Comparison of ENCODE assay signal across 1 cellular context in the genomic region with DNA sequence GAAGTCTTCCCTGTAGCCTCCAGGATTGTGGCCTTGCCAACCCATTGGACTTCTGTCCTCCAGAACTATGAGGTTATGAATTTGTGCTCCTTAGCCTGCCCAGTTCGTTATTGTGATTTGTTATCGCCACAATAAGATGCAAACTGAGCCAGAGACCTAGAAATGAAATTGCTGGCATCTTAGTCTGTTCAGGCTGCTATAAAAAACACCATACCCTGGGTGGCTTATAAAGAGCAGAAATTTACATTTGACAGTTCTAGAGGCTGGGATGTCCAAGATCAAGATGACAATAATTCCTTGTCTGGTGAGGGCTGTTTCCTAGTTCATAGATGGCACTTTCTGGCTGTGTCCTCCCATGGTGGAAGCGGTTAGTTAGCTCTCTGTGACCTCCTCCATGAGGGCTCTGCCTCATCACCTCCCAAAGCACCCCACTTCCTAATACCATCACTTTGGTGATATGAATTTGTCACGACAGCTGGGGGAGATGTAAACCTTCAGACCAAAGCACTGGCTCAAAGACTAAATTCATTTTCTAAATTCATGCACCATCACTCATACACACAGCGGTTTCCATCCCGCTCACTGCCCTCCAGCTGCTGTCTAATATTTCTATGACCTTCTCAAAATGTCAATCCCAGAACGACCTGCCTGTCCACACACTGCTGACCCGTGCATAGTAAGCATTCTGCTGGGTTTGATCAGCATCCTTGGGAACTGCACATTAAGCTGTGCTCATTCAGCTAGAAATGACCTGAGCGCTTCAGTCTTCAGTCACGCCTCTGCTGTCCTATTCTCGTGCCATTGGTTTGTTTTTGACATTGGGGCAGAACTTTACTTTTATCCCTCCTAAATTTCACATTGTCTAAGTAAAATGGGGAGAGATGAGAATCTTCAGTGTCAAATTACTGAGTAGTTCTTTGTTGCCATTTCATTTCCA.
TF ChIP-seq lines count a peak whose summit lies in the region.

No MANE protein-coding gene starts in this region.

TF ChIP-seq in GM23338, 12 proteins besides CTCF, POLR2A, EP300 and RAD21 (continued from another document):
- TF ChIP-seq, protein P1, sequence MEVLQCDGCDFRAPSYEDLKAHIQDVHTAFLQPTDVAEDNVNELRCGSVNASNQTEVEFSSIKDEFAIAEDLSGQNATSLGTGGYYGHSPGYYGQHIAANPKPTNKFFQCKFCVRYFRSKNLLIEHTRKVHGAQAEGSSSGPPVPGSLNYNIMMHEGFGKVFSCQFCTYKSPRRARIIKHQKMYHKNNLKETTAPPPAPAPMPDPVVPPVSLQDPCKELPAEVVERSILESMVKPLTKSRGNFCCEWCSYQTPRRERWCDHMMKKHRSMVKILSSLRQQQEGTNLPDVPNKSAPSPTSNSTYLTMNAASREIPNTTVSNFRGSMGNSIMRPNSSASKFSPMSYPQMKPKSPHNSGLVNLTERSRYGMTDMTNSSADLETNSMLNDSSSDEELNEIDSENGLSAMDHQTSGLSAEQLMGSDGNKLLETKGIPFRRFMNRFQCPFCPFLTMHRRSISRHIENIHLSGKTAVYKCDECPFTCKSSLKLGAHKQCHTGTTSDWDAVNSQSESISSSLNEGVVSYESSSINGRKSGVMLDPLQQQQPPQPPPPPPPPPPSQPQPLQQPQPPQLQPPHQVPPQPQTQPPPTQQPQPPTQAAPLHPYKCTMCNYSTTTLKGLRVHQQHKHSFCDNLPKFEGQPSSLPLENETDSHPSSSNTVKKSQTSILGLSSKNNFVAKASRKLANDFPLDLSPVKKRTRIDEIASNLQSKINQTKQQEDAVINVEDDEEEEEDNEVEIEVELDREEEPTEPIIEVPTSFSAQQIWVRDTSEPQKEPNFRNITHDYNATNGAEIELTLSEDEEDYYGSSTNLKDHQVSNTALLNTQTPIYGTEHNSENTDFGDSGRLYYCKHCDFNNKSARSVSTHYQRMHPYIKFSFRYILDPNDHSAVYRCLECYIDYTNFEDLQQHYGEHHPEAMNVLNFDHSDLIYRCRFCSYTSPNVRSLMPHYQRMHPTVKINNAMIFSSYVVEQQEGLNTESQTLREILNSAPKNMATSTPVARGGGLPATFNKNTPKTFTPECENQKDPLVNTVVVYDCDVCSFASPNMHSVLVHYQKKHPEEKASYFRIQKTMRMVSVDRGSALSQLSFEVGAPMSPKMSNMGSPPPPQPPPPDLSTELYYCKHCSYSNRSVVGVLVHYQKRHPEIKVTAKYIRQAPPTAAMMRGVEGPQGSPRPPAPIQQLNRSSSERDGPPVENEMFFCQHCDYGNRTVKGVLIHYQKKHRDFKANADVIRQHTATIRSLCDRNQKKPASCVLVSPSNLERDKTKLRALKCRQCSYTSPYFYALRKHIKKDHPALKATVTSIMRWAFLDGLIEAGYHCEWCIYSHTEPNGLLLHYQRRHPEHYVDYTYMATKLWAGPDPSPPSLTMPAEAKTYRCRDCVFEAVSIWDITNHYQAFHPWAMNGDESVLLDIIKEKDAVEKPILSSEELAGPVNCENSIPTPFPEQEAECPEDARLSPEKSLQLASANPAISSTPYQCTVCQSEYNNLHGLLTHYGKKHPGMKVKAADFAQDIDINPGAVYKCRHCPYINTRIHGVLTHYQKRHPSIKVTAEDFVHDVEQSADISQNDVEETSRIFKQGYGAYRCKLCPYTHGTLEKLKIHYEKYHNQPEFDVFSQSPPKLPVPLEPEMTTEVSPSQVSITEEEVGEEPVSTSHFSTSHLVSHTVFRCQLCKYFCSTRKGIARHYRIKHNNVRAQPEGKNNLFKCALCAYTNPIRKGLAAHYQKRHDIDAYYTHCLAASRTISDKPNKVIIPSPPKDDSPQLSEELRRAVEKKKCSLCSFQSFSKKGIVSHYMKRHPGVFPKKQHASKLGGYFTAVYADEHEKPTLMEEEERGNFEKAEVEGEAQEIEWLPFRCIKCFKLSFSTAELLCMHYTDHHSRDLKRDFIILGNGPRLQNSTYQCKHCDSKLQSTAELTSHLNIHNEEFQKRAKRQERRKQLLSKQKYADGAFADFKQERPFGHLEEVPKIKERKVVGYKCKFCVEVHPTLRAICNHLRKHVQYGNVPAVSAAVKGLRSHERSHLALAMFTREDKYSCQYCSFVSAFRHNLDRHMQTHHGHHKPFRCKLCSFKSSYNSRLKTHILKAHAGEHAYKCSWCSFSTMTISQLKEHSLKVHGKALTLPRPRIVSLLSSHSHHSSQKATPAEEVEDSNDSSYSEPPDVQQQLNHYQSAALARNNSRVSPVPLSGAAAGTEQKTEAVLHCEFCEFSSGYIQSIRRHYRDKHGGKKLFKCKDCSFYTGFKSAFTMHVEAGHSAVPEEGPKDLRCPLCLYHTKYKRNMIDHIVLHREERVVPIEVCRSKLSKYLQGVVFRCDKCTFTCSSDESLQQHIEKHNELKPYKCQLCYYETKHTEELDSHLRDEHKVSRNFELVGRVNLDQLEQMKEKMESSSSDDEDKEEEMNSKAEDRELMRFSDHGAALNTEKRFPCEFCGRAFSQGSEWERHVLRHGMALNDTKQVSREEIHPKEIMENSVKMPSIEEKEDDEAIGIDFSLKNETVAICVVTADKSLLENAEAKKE (CRISPR knock-in tag; IDR thresholded peaks at IDR 0.05) = no peak
- no peak for TF ChIP-seq ZNF331 (CRISPR knock-in tag; IDR thresholded peaks at IDR 0.05; ENCODE audit: low read depth)
